ENCODE assay signal across 8 cellular contexts in the genomic region with DNA sequence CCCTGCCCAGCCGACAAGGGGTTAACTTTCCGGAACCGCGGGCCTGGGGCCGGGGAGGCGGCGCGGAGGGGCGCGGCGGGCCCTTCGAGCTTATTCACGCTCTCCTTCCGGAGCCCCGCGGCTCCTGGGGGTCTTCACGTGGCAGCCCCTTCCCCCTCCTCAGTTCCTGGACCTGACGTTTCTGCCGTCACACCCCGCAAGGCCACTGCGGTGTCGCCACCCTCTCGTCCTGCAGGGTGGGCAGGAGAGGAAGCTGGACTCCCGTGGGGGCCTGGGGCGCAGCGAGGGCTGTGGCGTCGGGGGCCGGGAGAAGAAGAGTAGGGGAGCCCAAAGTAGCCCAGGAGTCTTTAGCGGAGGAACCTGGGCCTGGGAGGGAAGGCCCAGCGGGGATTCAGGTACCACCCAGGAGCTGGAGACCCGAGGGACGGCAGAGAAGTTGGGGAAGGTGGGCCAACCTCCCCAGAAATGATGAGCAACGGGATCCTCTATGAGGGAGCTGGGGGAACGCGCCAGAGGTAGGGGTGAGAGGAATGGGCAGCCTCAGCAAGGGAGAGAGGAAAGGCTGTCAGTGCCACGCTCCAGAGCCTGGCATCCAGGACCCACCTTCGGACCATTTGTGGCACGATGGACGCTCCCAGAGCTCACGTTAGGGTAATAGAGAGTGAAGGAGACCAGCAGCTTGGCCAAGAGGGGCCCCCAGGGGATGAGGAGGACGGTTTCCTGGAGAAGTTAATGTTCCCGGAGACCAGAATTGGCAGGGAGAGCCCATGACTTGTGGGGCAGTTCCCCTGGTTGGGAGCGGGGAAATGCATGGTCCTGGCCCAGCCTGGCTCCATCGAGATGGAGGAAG. TPM values are rescaled to one million over a fixed set of nuclear protein-coding genes. Genes with fewer than 3 reads are reported as not detected.
DNase-seq lines count a peak whose midpoint lies in the region; ATAC-seq and TF ChIP-seq lines count a peak whose summit lies in the region.
"Had no signal": no experiment of that assay in that cellular context is flagged by ENCODE, and none has a peak within 500 bp of the region (broad histone marks: within the 10 kb centered on the region; RNA-seq: fewer than 3 reads in every experiment).

No MANE protein-coding gene starts in this region.

- H3K4me3 Mint-ChIP-seq in Caco-2 (ENCODE audit: unreplicated experiment) (peak overlapping the region; percentile 70), endothelial cell (ENCODE audit: unreplicated experiment) (peak overlapping the region; percentile 25)

- TF ChIP-seq CTCF in Caco-2 (IDR thresholded peaks at IDR 0.05; ENCODE audit: insufficient read depth in 1 of 2, low read depth in 1 of 2, low read length in 1 of 2, severe bottlenecking in 1 of 2, unreplicated experiment in 1 of 2) (no peak), endothelial cell (IDR thresholded peaks at IDR 0.05; ENCODE audit: unreplicated experiment) (no peak), mucosa of descending colon (IDR thresholded peaks at IDR 0.05) (no peak)

- BruUV-seq in Caco-2 (replicated peaks; lab: Mats Ljungman, UMichigan) = no TSS peak

- H3K9me3 Mint-ChIP-seq in Caco-2 (ENCODE audit: unreplicated experiment) (no peaks in the 10 kb centered on the region), endothelial cell (ENCODE audit: unreplicated experiment) (no peaks in the 10 kb centered on the region)

- H3K4me1 ChIP-seq in Caco-2 (peaks cover 16% of the 10 kb centered on the region), mucosa of descending colon (ENCODE audit: low read depth) (peaks cover 34% of the 10 kb centered on the region)

- CTCF ChIA-PET in Caco-2 (lab: Charles Lee) = interaction anchor here (0.5 to 1.3 kb wide), 5 partner anchors 8 to 260 kb away, joined by 3 to 7 read pairs (median 4); no protein-coding TSS in a partner anchor

- H3K27me3 Mint-ChIP-seq in Caco-2 (ENCODE audit: insufficient read depth, unreplicated experiment) (peaks cover 12% of the 10 kb centered on the region), endothelial cell (ENCODE audit: unreplicated experiment) (peaks cover 23% of the 10 kb centered on the region)

- ATAC-seq in mucosa of descending colon = no peak

- intact Hi-C loops in Caco-2 (cut with micrococcal nuclease; ENCODE audit: unreplicated experiment) = loop anchor here (5.0 to 10.0 kb wide), 3 partner anchors 121 to 301 kb away; no protein-coding TSS in a partner anchor
- intact Hi-C loops in mucosa of descending colon (cut with DNase I, micrococcal nuclease) = loop anchor here in 1 of 2 donors (10.0 kb wide), 1 partner anchor 233 kb away; no protein-coding TSS in a partner anchor

- H3K27ac Mint-ChIP-seq in Caco-2 (ENCODE audit: unreplicated experiment) (peak overlapping the region; percentile 49), endothelial cell (ENCODE audit: unreplicated experiment) (peak overlapping the region; percentile 24)

- POLR2A ChIA-PET in Caco-2 (lab: Charles Lee) = no interaction called here

- H3K4me3 ChIP-seq in Caco-2 (ENCODE audit: low read depth, low read length) (peak overlapping the region; percentile 53), mucosa of descending colon (no peak overlapping the region)

- H3K4me1 Mint-ChIP-seq in Caco-2 (ENCODE audit: low read depth, unreplicated experiment) = no peaks in the 10 kb centered on the region
- H3K4me1 Mint-ChIP-seq in endothelial cell (ENCODE audit: unreplicated experiment) = peaks cover 11% of the 10 kb centered on the region

- no peak for DNase-seq in Caco-2
- peak; percentile 26 for DNase-seq in M059J (ENCODE audit: low read depth)
- no peak for DNase-seq in endothelial cell (ENCODE audit: low spot score)
- DNase-seq in retina = peak; percentile 54
- no peak for DNase-seq in Ammon's horn (ENCODE audit: low spot score)
- DNase-seq in NCI-H2029 (lab: John Stamatoyannopoulos, UW) = no peak
- no peak for DNase-seq in mucosa of descending colon

- H3K36me3 Mint-ChIP-seq in Caco-2 (ENCODE audit: insufficient read depth, unreplicated experiment) = peaks cover 23% of the 10 kb centered on the region
- H3K36me3 Mint-ChIP-seq in endothelial cell (ENCODE audit: low read depth, unreplicated experiment) = peaks cover 8% of the 10 kb centered on the region

- no peaks in the 10 kb centered on the region for H3K36me3 ChIP-seq in Caco-2 (ENCODE audit: control insufficient read depth, insufficient read depth, low read length)
- no peaks in the 10 kb centered on the region for H3K36me3 ChIP-seq in mucosa of descending colon (ENCODE audit: low read depth)

- no peaks in the 10 kb centered on the region for H3K9me3 ChIP-seq in Caco-2
- H3K9me3 ChIP-seq in mucosa of descending colon = no peaks in the 10 kb centered on the region

- H3K27me3 ChIP-seq in Caco-2 (replicated peaks; ENCODE audit: control insufficient read depth, insufficient read depth, low read length) = no peaks in the 10 kb centered on the region

RNA-seq across cellular contexts. Expression of gene HIC1, which starts 3.3 kb away (rescaled TPM):
- 0.59 and 1.8 TPM in 2 replicates for total RNA-seq in Caco-2 (2022)
- total RNA-seq in M059J (2014; rRNA removed; shearing (Covaris generic)) = 2.2 and 3.7 TPM in 2 replicates
- total RNA-seq in endothelial cell (ENCODE audit: unreplicated experiment) = 0.72 TPM
- 10 to 100 TPM in 2 of 3 donors, 1 to 10 TPM in 1; 6.0 to 28.9 (median 13.5) TPM for total RNA-seq in mucosa of descending colon

RNA-seq across cellular contexts. Expression of gene OVCA2, which starts 9.8 kb away (rescaled TPM):
- total RNA-seq in Caco-2 (2022) = 33.1 and 39.3 TPM in 2 replicates
- total RNA-seq in M059J (2014; rRNA removed; shearing (Covaris generic)) = 18.9 and 24.0 TPM in 2 replicates
- total RNA-seq in endothelial cell (ENCODE audit: unreplicated experiment) = 32.7 TPM
- total RNA-seq in mucosa of descending colon = 10 to 100 TPM; 25.3 to 35.5 (median 33.0) TPM

RNA-seq across cellular contexts. Expression of gene DPH1, which starts 21.7 kb away (rescaled TPM):
- total RNA-seq in Caco-2 (2022) (52.0 and 52.8 TPM in 2 replicates), endothelial cell (ENCODE audit: unreplicated experiment) (27.1 TPM), mucosa of descending colon (10 to 100 TPM; 33.1 to 43.7 (median 42.2) TPM)
- total RNA-seq in M059J (2014; rRNA removed; shearing (Covaris generic)) = 28.0 and 29.5 TPM in 2 replicates

RNA-seq across cellular contexts. Expression of gene RTN4RL1, which starts 26.5 kb away (rescaled TPM):
- 0.54 and 0.60 TPM in 2 replicates for total RNA-seq in Caco-2 (2022)
- total RNA-seq in M059J (2014; rRNA removed; shearing (Covaris generic)) = 0.12 and 0.67 TPM in 2 replicates
- not detected for total RNA-seq in endothelial cell (ENCODE audit: unreplicated experiment)
- under 1 TPM; 0.14 to 0.47 (median 0.43) TPM for total RNA-seq in mucosa of descending colon
- total RNA-seq: OCI-LY7 had no signal

Comparison
In these comparisons a context has a peak if more than half of its experiments do, and no peak if none do; other contexts are left out.
1. DNase-seq: peak in M059J (single experiment) and retina (single experiment); none in Caco-2 (0 of 2), endothelial cell (single experiment), Ammon's horn (single experiment), NCI-H2029 (single experiment) and mucosa of descending colon (0 of 3).